Comparison of ENCODE assay signal across 1 cellular context in the genomic region with DNA sequence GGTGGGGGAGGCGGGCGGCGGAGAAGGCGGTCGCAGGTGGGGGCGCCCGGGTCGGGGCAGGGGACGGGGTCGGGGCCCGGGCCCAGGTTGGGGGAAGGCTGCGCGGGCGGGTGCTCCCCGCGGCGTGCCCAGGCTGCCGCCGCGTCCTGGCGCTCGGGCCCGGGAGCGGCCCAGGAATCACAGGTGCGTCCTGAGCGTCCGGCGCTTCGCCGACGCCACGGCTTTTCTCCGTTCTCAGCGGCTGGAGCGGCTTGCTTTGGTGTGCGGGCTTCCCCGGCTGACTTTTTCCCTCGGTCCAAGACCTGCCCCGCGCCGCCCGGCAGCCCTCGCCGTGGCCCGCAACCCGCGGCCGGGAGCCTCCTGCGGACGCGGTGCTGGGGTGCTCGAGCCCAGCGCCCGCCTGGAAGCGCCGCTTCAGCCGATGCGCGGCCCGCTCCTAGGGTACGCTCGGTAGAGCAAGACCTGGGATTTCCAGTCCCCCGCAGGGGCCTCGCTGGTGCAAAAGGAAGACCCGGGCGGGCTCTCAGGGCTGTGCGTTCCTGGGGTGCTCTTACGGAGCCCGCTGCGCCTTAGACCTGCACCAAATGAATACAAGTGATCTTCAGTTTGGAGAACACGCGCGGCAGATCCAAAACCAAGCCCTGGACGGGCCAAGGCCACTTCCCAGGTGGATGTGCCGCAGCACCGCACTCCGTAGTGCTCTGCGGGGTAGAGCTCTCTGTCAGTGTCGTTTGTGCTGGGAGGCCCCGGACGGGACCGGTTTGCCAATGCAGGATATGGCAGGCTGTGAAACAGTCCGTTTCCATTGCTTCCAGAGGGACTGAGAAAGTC.
TF ChIP-seq lines count a peak whose summit lies in the region.

No MANE protein-coding gene starts in this region.

TF ChIP-seq in H1, 55 proteins besides CTCF, POLR2A, EP300 and RAD21:
- TF ChIP-seq, protein P1, sequence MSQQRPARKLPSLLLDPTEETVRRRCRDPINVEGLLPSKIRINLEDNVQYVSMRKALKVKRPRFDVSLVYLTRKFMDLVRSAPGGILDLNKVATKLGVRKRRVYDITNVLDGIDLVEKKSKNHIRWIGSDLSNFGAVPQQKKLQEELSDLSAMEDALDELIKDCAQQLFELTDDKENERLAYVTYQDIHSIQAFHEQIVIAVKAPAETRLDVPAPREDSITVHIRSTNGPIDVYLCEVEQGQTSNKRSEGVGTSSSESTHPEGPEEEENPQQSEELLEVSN (IDR thresholded peaks at IDR 0.05) = no peak
- 0 out of 2 replicates have a peak, but pooled peaks have one; percentile 35 for TF ChIP-seq SUZ12 (IDR thresholded peaks at IDR 0.05; ENCODE audit: low read length)
- TF ChIP-seq POU5F1 (IDR thresholded peaks at IDR 0.05; ENCODE audit: low read depth, low read length) = no peak
- TF ChIP-seq ASH2L (IDR thresholded peaks at IDR 0.05; ENCODE audit: low read length) = peak; percentile 76
- 0 out of 4 replicates have a peak, but pooled peaks of 1 of the 2 experiments have one; percentile 28 for TF ChIP-seq SIN3A (conservative IDR thresholded peaks at IDR 0.05 in 1 of 2, IDR thresholded peaks at IDR 0.05 in 1 of 2; ENCODE audit: low read depth in 1 of 2, low read length in 2 of 2)
- TF ChIP-seq KDM1A (IDR thresholded peaks at IDR 0.05; ENCODE audit: borderline replicate concordance, low read length) = peak; percentile 62; the same call in 1 of the 2 replicates
- peak; percentile 85 for TF ChIP-seq KDM4A (IDR thresholded peaks at IDR 0.05; ENCODE audit: low read depth, low read length, severe bottlenecking)
- no peak for TF ChIP-seq HDAC6 (IDR thresholded peaks at IDR 0.05; ENCODE audit: low read depth, low read length)
- TF ChIP-seq EZH2 (IDR thresholded peaks at IDR 0.05; ENCODE audit: low read depth, low read length, severe bottlenecking) = peak; percentile 41
- peak; percentile 39 for TF ChIP-seq SAP30 (IDR thresholded peaks at IDR 0.05; ENCODE audit: insufficient read depth, insufficient replicate concordance, low read length)
- TF ChIP-seq HDAC2 (IDR thresholded peaks at IDR 0.05; ENCODE audit: borderline replicate concordance in 1 of 2, low read depth in 2 of 2, low read length in 2 of 2) = 0 out of 4 replicates have a peak, but pooled peaks of 1 of the 2 experiments have one; percentile 48
- peak; percentile 33; the same call in 1 of the 2 replicates for TF ChIP-seq PHF8 (conservative IDR thresholded peaks at IDR 0.05; ENCODE audit: low read depth, low read length)
